In genomic region chr5:644971-645370, GRCh38 we compare ENCODE assay signal across 23 cellular contexts.
"Had no signal": no experiment of that assay in that cellular context is flagged by ENCODE, and none has a peak within 500 bp of the region (broad histone marks: within the 10 kb centered on the region; RNA-seq: fewer than 3 reads in every experiment).

No MANE protein-coding gene starts in this region.

- DNase-seq: effector memory CD8-positive, alpha-beta T cell; gastrocnemius medialis; heart right ventricle; hypothalamus; mammary epithelial cell; naive thymus-derived CD4-positive, alpha-beta T cell; occipital lobe; pancreas; retina; stimulated activated CD4-positive, alpha-beta T cell treated with anti-CD3 and anti-CD28 coated beads, Interleukin-12 subunit alpha, Interleukin-12 subunit beta, amount 100 ng/mL, for 4 hours; stimulated activated CD4-positive, alpha-beta T cell treated with anti-CD3 and anti-CD28 coated beads, Interleukin-4, amount 100 ng/mL, for 24 hours; stimulated activated naive B cell treated with anti-CD40 and anti-IgM and Interleukin-4, amounts not matched to agents 10 μg/mL and 1 μg/mL and 100 μg/mL, for 72 hours; trophoblast cell had no signal

- H3K27ac Mint-ChIP-seq: dendritic cell treated with granulocyte-macrophage colony-stimulating factor and Interleukin-4, amounts not matched to agents 40 ng/mL and 50 ng/mL, for 4 days; effector memory CD8-positive, alpha-beta T cell; naive thymus-derived CD4-positive, alpha-beta T cell; stimulated activated naive B cell treated with anti-CD40 and anti-IgM and Interleukin-4, amounts not matched to agents 10 μg/mL and 1 μg/mL and 100 μg/mL, for 72 hours had no signal

- H3K27me3 ChIP-seq: esophagus muscularis mucosa, gastrocnemius medialis, heart right ventricle, pancreas had no signal

- H3K9me3 ChIP-seq: esophagus muscularis mucosa, gastrocnemius medialis, heart right ventricle, pancreas, psoas muscle had no signal

- H3K4me1 ChIP-seq: esophagus muscularis mucosa, gastrocnemius medialis, heart right ventricle, pancreas, psoas muscle had no signal

- H3K4me3 ChIP-seq: esophagus muscularis mucosa, gastrocnemius medialis, heart right ventricle, pancreas, psoas muscle, skin epidermis had no signal

- H3K27me3 Mint-ChIP-seq: dendritic cell treated with granulocyte-macrophage colony-stimulating factor and Interleukin-4, amounts not matched to agents 40 ng/mL and 50 ng/mL, for 4 days; effector memory CD8-positive, alpha-beta T cell; naive thymus-derived CD4-positive, alpha-beta T cell; stimulated activated naive B cell treated with anti-CD40 and anti-IgM and Interleukin-4, amounts not matched to agents 10 μg/mL and 1 μg/mL and 100 μg/mL, for 72 hours had no signal

- H3K27ac ChIP-seq: epithelial cell of prostate, esophagus muscularis mucosa, gastrocnemius medialis, heart right ventricle, pancreas, psoas muscle, skin epidermis had no signal

- ATAC-seq: effector memory CD8-positive, alpha-beta T cell; gastrocnemius medialis; heart right ventricle; left lobe of liver; naive thymus-derived CD4-positive, alpha-beta T cell; pancreas; psoas muscle; sciatic nerve; stimulated activated naive B cell treated with anti-CD40 and anti-IgM and Interleukin-4, amounts not matched to agents 10 μg/mL and 1 μg/mL and 100 μg/mL, for 72 hours had no signal

- FAIRE-seq: colon, islet of Langerhans, pancreas had no signal

- H3K9me3 Mint-ChIP-seq: dendritic cell treated with granulocyte-macrophage colony-stimulating factor and Interleukin-4, amounts not matched to agents 40 ng/mL and 50 ng/mL, for 4 days; effector memory CD8-positive, alpha-beta T cell; naive thymus-derived CD4-positive, alpha-beta T cell; neural crest cell; stimulated activated naive B cell treated with anti-CD40 and anti-IgM and Interleukin-4, amounts not matched to agents 10 μg/mL and 1 μg/mL and 100 μg/mL, for 72 hours had no signal

- H3K4me1 Mint-ChIP-seq: neural crest cell had no signal

- H3K4me3 Mint-ChIP-seq: dendritic cell treated with granulocyte-macrophage colony-stimulating factor and Interleukin-4, amounts not matched to agents 40 ng/mL and 50 ng/mL, for 4 days; effector memory CD8-positive, alpha-beta T cell; naive thymus-derived CD4-positive, alpha-beta T cell; neural crest cell had no signal

- H3K36me3 ChIP-seq: gastrocnemius medialis had no signal
